Comparison of ENCODE assay signal across 1 cellular context in genomic region chr1:183926978-183927377, GRCh38.
TF ChIP-seq lines count a peak whose summit lies in the region.

No MANE protein-coding gene starts in this region.

TF ChIP-seq in endothelial cell of umbilical vein, 7 proteins besides CTCF, POLR2A, EP300 and RAD21:
- TF ChIP-seq JUN (IDR thresholded peaks at IDR 0.05; ENCODE audit: borderline replicate concordance, insufficient read depth, insufficient read length, low read depth) (no peak), MAX (IDR thresholded peaks at IDR 0.05; ENCODE audit: insufficient read depth, insufficient read length) (no peak), FOS (IDR thresholded peaks at IDR 0.05; ENCODE audit: borderline replicate concordance, insufficient read depth, low read length) (no peak), MYC (IDR thresholded peaks at IDR 0.05; ENCODE audit: low read depth, low read length) (no peak)
